In the genomic region with DNA sequence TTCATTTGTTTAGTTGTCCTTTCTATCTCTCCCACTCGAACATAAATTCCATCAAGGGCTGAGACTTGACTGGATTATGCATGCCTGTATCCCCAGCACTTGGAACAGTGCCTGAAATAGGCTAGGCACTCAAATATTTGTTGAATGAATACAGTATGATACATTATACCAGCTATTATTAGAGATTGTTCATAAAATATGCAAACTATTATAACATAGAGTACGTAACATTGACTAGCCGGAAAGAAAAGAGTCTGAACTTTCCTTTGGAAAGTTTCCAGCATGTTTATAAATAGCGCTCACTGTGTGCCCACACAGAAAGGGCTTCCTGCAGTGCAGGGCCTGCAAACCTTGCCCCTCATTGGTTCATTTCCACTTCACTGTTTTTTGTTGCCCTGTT, we compare ENCODE assay signal across 10 cellular contexts. TPM values are rescaled to one million over a fixed set of nuclear protein-coding genes. Genes with fewer than 3 reads are reported as not detected.
DNase-seq lines count a peak whose midpoint lies in the region; TF ChIP-seq lines count a peak whose summit lies in the region.
"Had no signal": no experiment of that assay in that cellular context is flagged by ENCODE, and none has a peak within 500 bp of the region (broad histone marks: within the 10 kb centered on the region; RNA-seq: fewer than 3 reads in every experiment).

No MANE protein-coding gene starts in this region.

- H3K9me3 Mint-ChIP-seq in neural progenitor cell: no peaks in the 10 kb centered on the region

- no peak overlapping the region for H3K9ac ChIP-seq in neural progenitor cell

- no peak overlapping the region for H3K27ac Mint-ChIP-seq in neural progenitor cell

- H3K36me3 Mint-ChIP-seq in neural progenitor cell: no peaks in the 10 kb centered on the region

- H2AFZ ChIP-seq in neural progenitor cell (replicated peaks): no peak overlapping the region

- H3K27me3 Mint-ChIP-seq in neural progenitor cell (ENCODE audit: insufficient read depth, low read depth): peaks cover 6% of the 10 kb centered on the region

- H3K4me3 ChIP-seq in cardiac fibroblast (replicated peaks in 1 of 2; ENCODE audit: low read depth in 2 of 2, low read length in 2 of 2) (no peak overlapping the region), neural progenitor cell (no peak overlapping the region)

- H3K9me3 ChIP-seq in neural progenitor cell (ENCODE audit: low read depth): no peaks in the 10 kb centered on the region

- peaks cover 36% of the 10 kb centered on the region for H3K4me1 ChIP-seq in neural progenitor cell

- no peaks in the 10 kb centered on the region for H3K27me3 ChIP-seq in neural progenitor cell

- H3F3A ChIP-seq in neural progenitor cell (ENCODE audit: low read depth): peaks cover 13% of the 10 kb centered on the region

- H4K20me1 ChIP-seq in neural progenitor cell (ENCODE audit: low read depth): no peaks in the 10 kb centered on the region

- H3K4me1 Mint-ChIP-seq in neural progenitor cell: peaks cover 34% of the 10 kb centered on the region

- H3K27ac ChIP-seq in neural progenitor cell: no peak overlapping the region

- no peak overlapping the region for H3K4me3 Mint-ChIP-seq in neural progenitor cell

- no peak for TF ChIP-seq CTCF in cardiac fibroblast (IDR thresholded peaks at IDR 0.05; ENCODE audit: low read depth, low read length)
- no peak for TF ChIP-seq CTCF in neural progenitor cell (IDR thresholded peaks at IDR 0.05)

- no peaks in the 10 kb centered on the region for H3K36me3 ChIP-seq in neural progenitor cell

- peak overlapping the region; percentile 4 for H3K4me2 ChIP-seq in neural progenitor cell

- DNase-seq in EH (ENCODE audit: low read depth) (peak; percentile 93), NCI-H146 (lab: John Stamatoyannopoulos, UW) (peak; percentile 7), cardiac fibroblast (ENCODE audit: low read depth in 2 of 2) (peak; percentile 76 to 94), neural progenitor cell (ENCODE audit: low spot score) (no peak), NCI-H1092 (lab: John Stamatoyannopoulos, UW) (no peak), NCI-H446 treated with DMSO at 0.1 percent for 48 hours (lab: John Stamatoyannopoulos, UW) (no peak), HK-2 (ENCODE audit: unreplicated experiment) (no peak)
- no peak for DNase-seq in stimulated activated CD4-positive, alpha-beta T cell treated with anti-CD3 and anti-CD28 coated beads, Interleukin-4, amount 100 ng/mL, for 1 hour
- DNase-seq: activated naive CD4-positive, alpha-beta T cell had no signal

- no peaks in the 10 kb centered on the region for H3K79me2 ChIP-seq in neural progenitor cell (ENCODE audit: low read depth)

RNA-seq across cellular contexts. Expression of a gene that starts 27.3 kb away (rescaled TPM):
- total RNA-seq in neural progenitor cell (ENCODE audit: low replicate concordance): 0.65 TPM in 1 of 2 replicates, not detected in the other
- total RNA-seq: osteocyte had no signal

Comparison
In these comparisons a context has a peak if more than half of its experiments do, and no peak if none do; other contexts are left out.
1. DNase-seq: peak in EH (single experiment), NCI-H146 (single experiment) and cardiac fibroblast (2 of 2); none in neural progenitor cell (single experiment), stimulated activated CD4-positive, alpha-beta T cell treated with anti-CD3 and anti-CD28 coated beads, Interleukin-4, amount 100 ng/mL, for 1 hour (single experiment), NCI-H1092 (single experiment), NCI-H446 treated with DMSO at 0.1 percent for 48 hours (single experiment) and HK-2 (single experiment).